Comparison of ENCODE assay signal across 24 cellular contexts in genomic region chr10:9734218-9734617, GRCh38.
"Had no signal": no experiment of that assay in that cellular context is flagged by ENCODE, and none has a peak within 500 bp of the region (broad histone marks: within the 10 kb centered on the region; RNA-seq: fewer than 3 reads in every experiment).

No MANE protein-coding gene starts in this region.

- H3K9ac ChIP-seq: neural progenitor cell had no signal

- H3K9me3 Mint-ChIP-seq: stimulated activated naive CD8-positive, alpha-beta T cell treated with anti-CD3 and anti-CD28 coated beads, Interleukin-15, amount 100 ng/mL, for 72 hours had no signal

- H3K27ac Mint-ChIP-seq: effector memory CD8-positive, alpha-beta T cell; naive thymus-derived CD4-positive, alpha-beta T cell; neural progenitor cell; stimulated activated naive CD8-positive, alpha-beta T cell treated with anti-CD3 and anti-CD28 coated beads, Interleukin-15, amount 100 ng/mL, for 72 hours had no signal

- H3K27me3 ChIP-seq: esophagus squamous epithelium, neural progenitor cell, suprapubic skin, transverse colon had no signal

- H3K36me3 ChIP-seq: esophagus squamous epithelium, neural progenitor cell, suprapubic skin, transverse colon had no signal

- H3K36me3 Mint-ChIP-seq: naive thymus-derived CD4-positive, alpha-beta T cell; neural progenitor cell had no signal

- H3K9me3 ChIP-seq: esophagus squamous epithelium, suprapubic skin, transverse colon had no signal

- H3K4me3 ChIP-seq: esophagus squamous epithelium, neural progenitor cell, smooth muscle cell, suprapubic skin, transverse colon had no signal

- H3K27ac ChIP-seq: esophagus squamous epithelium, neural progenitor cell, suprapubic skin, transverse colon had no signal

- ATAC-seq: effector memory CD8-positive, alpha-beta T cell; naive thymus-derived CD4-positive, alpha-beta T cell; sciatic nerve; stimulated activated naive CD8-positive, alpha-beta T cell treated with anti-CD3 and anti-CD28 coated beads, Interleukin-15, amount 100 ng/mL, for 72 hours had no signal

- H3K4me1 ChIP-seq: esophagus squamous epithelium, neural progenitor cell, suprapubic skin, transverse colon had no signal

- H3K4me3 Mint-ChIP-seq: effector memory CD8-positive, alpha-beta T cell; naive thymus-derived CD4-positive, alpha-beta T cell; nephron; neural progenitor cell; stimulated activated naive CD8-positive, alpha-beta T cell treated with anti-CD3 and anti-CD28 coated beads, Interleukin-15, amount 100 ng/mL, for 72 hours had no signal

- H3K4me1 Mint-ChIP-seq: naive thymus-derived CD4-positive, alpha-beta T cell; nephron; stimulated activated naive CD8-positive, alpha-beta T cell treated with anti-CD3 and anti-CD28 coated beads, Interleukin-15, amount 100 ng/mL, for 72 hours had no signal

- FAIRE-seq: endometrium, keratinocyte had no signal

- H3K27me3 Mint-ChIP-seq: effector memory CD8-positive, alpha-beta T cell; stimulated activated naive CD8-positive, alpha-beta T cell treated with anti-CD3 and anti-CD28 coated beads, Interleukin-15, amount 100 ng/mL, for 72 hours had no signal

- DNase-seq: cortex of kidney; effector memory CD8-positive, alpha-beta T cell; erythroblast; esophagus squamous epithelium; foreskin melanocyte; mesenchymal stem cell; midbrain; naive thymus-derived CD4-positive, alpha-beta T cell; posterior cingulate gyrus; retina; stimulated activated CD4-positive, alpha-beta T cell treated with anti-CD3 and anti-CD28 coated beads, Interleukin-12 subunit alpha, Interleukin-12 subunit beta, amount 100 ng/mL, for 4 hours; stimulated activated CD4-positive, alpha-beta T cell treated with anti-CD3 and anti-CD28 coated beads, Interleukin-1b, Interleukin-23, amount 100 ng/mL, for 48 hours; stimulated activated CD4-positive, alpha-beta T cell treated with anti-CD3 and anti-CD28 coated beads, Interleukin-4, amount 100 ng/mL, for 1 hour; stimulated activated CD8-positive, alpha-beta memory T cell treated with anti-CD3 and anti-CD28 coated beads, Interleukin-4, amount 100 ng/mL, for 48 hours; stimulated activated naive CD4-positive, alpha-beta T cell; stimulated activated naive CD8-positive, alpha-beta T cell treated with anti-CD3 and anti-CD28 coated beads, Interleukin-15, amount 100 ng/mL, for 72 hours; transverse colon had no signal
